In the genomic region with DNA sequence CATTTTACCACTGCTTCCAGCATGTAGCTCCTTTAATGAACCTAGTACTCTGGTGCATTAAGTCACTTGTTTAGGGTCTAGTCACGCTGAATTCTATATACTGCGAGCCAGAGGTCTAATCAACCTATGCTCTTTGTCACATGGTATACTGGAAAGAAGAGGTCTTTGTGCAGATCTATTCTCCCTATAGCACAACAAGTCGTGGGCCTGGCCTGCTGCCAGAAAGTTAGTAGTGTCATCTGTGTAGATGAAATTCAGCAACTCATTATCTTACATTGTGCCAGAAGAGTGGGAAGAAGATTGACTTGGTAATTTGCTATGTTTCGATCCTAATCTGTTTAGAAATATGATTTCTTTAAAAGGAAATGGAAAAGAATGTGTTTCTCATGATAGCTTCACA, we compare ENCODE assay signal across 29 cellular contexts.
DNase-seq lines count a peak whose midpoint lies in the region; ATAC-seq and TF ChIP-seq lines count a peak whose summit lies in the region.
"Had no signal": no experiment of that assay in that cellular context is flagged by ENCODE, and none has a peak within 500 bp of the region (broad histone marks: within the 10 kb centered on the region; RNA-seq: fewer than 3 reads in every experiment).

No MANE protein-coding gene starts in this region.

- CTCF ChIA-PET in activated CD4-positive, alpha-beta T cell treated with anti-CD3 and anti-CD28 coated beads for 36 hours (lab: Charles Lee), result no interaction called here

- TF ChIP-seq CTCF in left ventricle myocardium inferior (IDR thresholded peaks at IDR 0.05; ENCODE audit: borderline replicate concordance) (no peak), osteocyte (IDR thresholded peaks at IDR 0.05) (no peak)

- H3K36me3 Mint-ChIP-seq in osteocyte (ENCODE audit: unreplicated experiment), result no peaks in the 10 kb centered on the region
- H3K36me3 Mint-ChIP-seq in activated CD4-positive, alpha-beta T cell treated with anti-CD3 and anti-CD28 coated beads for 36 hours (ENCODE audit: low read depth), result no peaks in the 10 kb centered on the region
- H3K36me3 Mint-ChIP-seq: immature natural killer cell; mesothelial cell of epicardium; stimulated activated naive B cell treated with anti-CD40 and anti-IgM and Interleukin-4, amounts not matched to agents 10 μg/mL and 1 μg/mL and 100 μg/mL, for 72 hours had no signal

- H3K27me3 Mint-ChIP-seq in osteocyte (ENCODE audit: unreplicated experiment), result no peaks in the 10 kb centered on the region
- no peaks in the 10 kb centered on the region for H3K27me3 Mint-ChIP-seq in activated CD4-positive, alpha-beta T cell treated with anti-CD3 and anti-CD28 coated beads for 36 hours
- H3K27me3 Mint-ChIP-seq: stimulated activated naive B cell treated with anti-CD40 and anti-IgM and Interleukin-4, amounts not matched to agents 10 μg/mL and 1 μg/mL and 100 μg/mL, for 72 hours had no signal

- H3K27ac Mint-ChIP-seq in osteocyte (ENCODE audit: unreplicated experiment), result no peak overlapping the region
- H3K27ac Mint-ChIP-seq in activated CD4-positive, alpha-beta T cell treated with anti-CD3 and anti-CD28 coated beads for 36 hours, result no peak overlapping the region
- H3K27ac Mint-ChIP-seq: activated naive CD8-positive, alpha-beta T cell treated with anti-CD3 and anti-CD28 coated beads, Interleukin-2, amount 50 U/mL, for 24 hours; immature natural killer cell; mesothelial cell of epicardium; naive thymus-derived CD8-positive, alpha-beta T cell; stimulated activated naive B cell treated with anti-CD40 and anti-IgM and Interleukin-4, amounts not matched to agents 10 μg/mL and 1 μg/mL and 100 μg/mL, for 72 hours had no signal

- POLR2A ChIA-PET in activated CD4-positive, alpha-beta T cell treated with anti-CD3 and anti-CD28 coated beads for 36 hours (lab: Charles Lee), result no interaction called here

- intact Hi-C loops in left ventricle myocardium inferior (cut with micrococcal nuclease) (no loop called here), cardiac septum (cut with DNase I) (no loop called here)
- intact Hi-C loops in activated CD4-positive, alpha-beta T cell treated with anti-CD3 and anti-CD28 coated beads for 36 hours (cut with DNase I, micrococcal nuclease), result no loop called here

- no peaks in the 10 kb centered on the region for H3K9me3 Mint-ChIP-seq in osteocyte (ENCODE audit: unreplicated experiment)
- no peaks in the 10 kb centered on the region for H3K9me3 Mint-ChIP-seq in activated CD4-positive, alpha-beta T cell treated with anti-CD3 and anti-CD28 coated beads for 36 hours (ENCODE audit: low read depth)
- H3K9me3 Mint-ChIP-seq: activated naive CD8-positive, alpha-beta T cell treated with anti-CD3 and anti-CD28 coated beads, Interleukin-2, amount 50 U/mL, for 24 hours; immature natural killer cell; naive thymus-derived CD8-positive, alpha-beta T cell; stimulated activated naive B cell treated with anti-CD40 and anti-IgM and Interleukin-4, amounts not matched to agents 10 μg/mL and 1 μg/mL and 100 μg/mL, for 72 hours had no signal

- peak; percentile 16 for DNase-seq in left ventricle myocardium inferior
- no peak for DNase-seq in cardiac septum (ENCODE audit: low spot score)
- DNase-seq in NCI-H524 (lab: John Stamatoyannopoulos, UW), result peak; percentile 42 to 80
- peak; percentile 10 for DNase-seq in cerebellar cortex (ENCODE audit: low spot score)
- DNase-seq in osteocyte (ENCODE audit: extremely low spot score, unreplicated experiment), result no peak
- DNase-seq in activated CD4-positive, alpha-beta T cell treated with anti-CD3 and anti-CD28 coated beads for 36 hours, result no peak
- no peak for DNase-seq in AG08395 (ENCODE audit: low spot score)
- no peak for DNase-seq in stimulated activated naive CD8-positive, alpha-beta T cell treated with anti-CD3 and anti-CD28 coated beads, Interleukin-15, Interleukin-2, amounts not matched to agents 100 U/mL and 50 U/mL, for 24 hours
- DNase-seq: activated gamma-delta T cell treated with Interleukin-2 at 50 U/mL for 16 hours; activated naive CD8-positive, alpha-beta T cell treated with anti-CD3 and anti-CD28 coated beads, Interleukin-2, amount 50 U/mL, for 24 hours; activated T-cell treated with anti-CD3 and anti-CD28 coated beads, Interleukin-2, amount 50 U/mL, for 1 hour; effector memory CD4-positive, alpha-beta T cell; foreskin keratinocyte; hippocampal formation; immature natural killer cell; IMR-90; naive thymus-derived CD8-positive, alpha-beta T cell; NCI-H1092 treated with DMSO at 0.1 percent for 48 hours; NCI-H2107; NCI-H774; stimulated activated CD4-positive, alpha-beta T cell treated with anti-CD3 and anti-CD28 coated beads, Interleukin-12 subunit alpha, Interleukin-12 subunit beta, amount 100 ng/mL, for 4 hours; stimulated activated CD4-positive, alpha-beta T cell treated with anti-CD3 and anti-CD28 coated beads, Interleukin-4, amount 100 ng/mL, for 24 hours; stimulated activated naive B cell treated with anti-CD40 and anti-IgM and Interleukin-4, amounts not matched to agents 10 μg/mL and 1 μg/mL and 100 μg/mL, for 72 hours; T-helper 1 cell; testis had no signal

- H3K27me3 ChIP-seq in left ventricle myocardium inferior (ENCODE audit: low read depth), result no peaks in the 10 kb centered on the region
- H3K27me3 ChIP-seq: foreskin keratinocyte, SJSA1, testis had no signal

- no peaks in the 10 kb centered on the region for H3K36me3 ChIP-seq in left ventricle myocardium inferior
- H3K36me3 ChIP-seq: SJSA1 had no signal

- no peaks in the 10 kb centered on the region for H3K9me3 ChIP-seq in left ventricle myocardium inferior (replicated peaks)
- H3K9me3 ChIP-seq: SJSA1, testis had no signal

- no peaks in the 10 kb centered on the region for H3K4me1 ChIP-seq in left ventricle myocardium inferior
- H3K4me1 ChIP-seq: foreskin keratinocyte, SJSA1, testis had no signal

- no peaks in the 10 kb centered on the region for H3K4me1 Mint-ChIP-seq in osteocyte (ENCODE audit: unreplicated experiment)
- H3K4me1 Mint-ChIP-seq in activated CD4-positive, alpha-beta T cell treated with anti-CD3 and anti-CD28 coated beads for 36 hours, result no peaks in the 10 kb centered on the region
- H3K4me1 Mint-ChIP-seq: activated naive CD8-positive, alpha-beta T cell treated with anti-CD3 and anti-CD28 coated beads, Interleukin-2, amount 50 U/mL, for 24 hours; immature natural killer cell; mesothelial cell of epicardium; naive thymus-derived CD8-positive, alpha-beta T cell; stimulated activated naive B cell treated with anti-CD40 and anti-IgM and Interleukin-4, amounts not matched to agents 10 μg/mL and 1 μg/mL and 100 μg/mL, for 72 hours had no signal

- ATAC-seq in activated CD4-positive, alpha-beta T cell treated with anti-CD3 and anti-CD28 coated beads for 36 hours, result no peak
- ATAC-seq in stimulated activated naive CD8-positive, alpha-beta T cell treated with anti-CD3 and anti-CD28 coated beads, Interleukin-15, Interleukin-2, amounts not matched to agents 100 U/mL and 50 U/mL, for 24 hours, result no peak
- ATAC-seq: activated CD4-positive, CD25-positive, alpha-beta regulatory T cell treated with anti-CD3 and anti-CD28 coated beads, Interleukin-2, amount 50 U/mL, for 24 hours; activated naive CD8-positive, alpha-beta T cell treated with anti-CD3 and anti-CD28 coated beads, Interleukin-2, amount 50 U/mL, for 24 hours; foreskin keratinocyte; naive thymus-derived CD8-positive, alpha-beta T cell; stimulated activated naive B cell treated with anti-CD40 and anti-IgM and Interleukin-4, amounts not matched to agents 10 μg/mL and 1 μg/mL and 100 μg/mL, for 72 hours had no signal

- no peak overlapping the region for H3K27ac ChIP-seq in left ventricle myocardium inferior (replicated peaks)
- H3K27ac ChIP-seq: C4-2B, foreskin keratinocyte, SJSA1, testis had no signal

- no peak overlapping the region for H3K4me3 Mint-ChIP-seq in osteocyte (ENCODE audit: unreplicated experiment)
- no peak overlapping the region for H3K4me3 Mint-ChIP-seq in activated CD4-positive, alpha-beta T cell treated with anti-CD3 and anti-CD28 coated beads for 36 hours
- H3K4me3 Mint-ChIP-seq: activated naive CD8-positive, alpha-beta T cell treated with anti-CD3 and anti-CD28 coated beads, Interleukin-2, amount 50 U/mL, for 24 hours; immature natural killer cell; mesothelial cell of epicardium; naive thymus-derived CD8-positive, alpha-beta T cell; stimulated activated naive B cell treated with anti-CD40 and anti-IgM and Interleukin-4, amounts not matched to agents 10 μg/mL and 1 μg/mL and 100 μg/mL, for 72 hours had no signal

- no peak overlapping the region for H3K4me3 ChIP-seq in left ventricle myocardium inferior
- H3K4me3 ChIP-seq: SJSA1, testis had no signal

Comparison
In these comparisons a context has a peak if more than half of its experiments do, and no peak if none do; other contexts are left out.
1. DNase-seq: peak in left ventricle myocardium inferior (single experiment), NCI-H524 (2 of 2) and cerebellar cortex (single experiment); none in cardiac septum (single experiment), osteocyte (single experiment), activated CD4-positive, alpha-beta T cell treated with anti-CD3 and anti-CD28 coated beads for 36 hours (single experiment), AG08395 (single experiment) and stimulated activated naive CD8-positive, alpha-beta T cell treated with anti-CD3 and anti-CD28 coated beads, Interleukin-15, Interleukin-2, amounts not matched to agents 100 U/mL and 50 U/mL, for 24 hours (single experiment).